In genomic region chr2:19217203-19217602, GRCh38 we compare ENCODE assay signal across 13 cellular contexts.
DNase-seq lines count a peak whose midpoint lies in the region; ATAC-seq and TF ChIP-seq lines count a peak whose summit lies in the region.
"Had no signal": no experiment of that assay in that cellular context is flagged by ENCODE, and none has a peak within 500 bp of the region (broad histone marks: within the 10 kb centered on the region; RNA-seq: fewer than 3 reads in every experiment).

No MANE protein-coding gene starts in this region.

- TF ChIP-seq CTCF in AG04449 (IDR thresholded peaks at IDR 0.05; ENCODE audit: insufficient read depth, low read length, missing control alignments), result no peak
- TF ChIP-seq CTCF in AG10803 (conservative IDR thresholded peaks at IDR 0.05; ENCODE audit: low read length), result no peak
- TF ChIP-seq CTCF in fibroblast of villous mesenchyme (IDR thresholded peaks at IDR 0.05; ENCODE audit: insufficient read depth, low read depth, low read length), result no peak

- DNase-seq in AG04449 (ENCODE audit: low read depth, low spot score) (peak; percentile 29), AG10803 (ENCODE audit: low read depth) (peak; percentile 38), amniotic epithelial cell (ENCODE audit: low read depth) (peak; percentile 9), fibroblast of villous mesenchyme (ENCODE audit: low read depth) (peak; percentile 55)
- DNase-seq: AML-193; Caco-2; CD8-positive, alpha-beta memory T cell; H7 had no signal

- CTCF ChIA-PET in AG04449 (lab: Yijun Ruan, JAX), result interaction anchor here (1.8 kb wide), 1 partner anchor 10 kb away, joined by 4 read pairs; no protein-coding TSS in a partner anchor

- no peak for ATAC-seq in GM21529 (IDR thresholded peaks at IDR 0.05; ENCODE audit: unreplicated experiment)
- ATAC-seq in HG02884 (IDR thresholded peaks at IDR 0.05; ENCODE audit: unreplicated experiment), result no peak
- ATAC-seq in GM21737 (IDR thresholded peaks at IDR 0.05; ENCODE audit: unreplicated experiment), result no peak
- ATAC-seq: GM23338 had no signal

- no peak overlapping the region for H3K4me3 ChIP-seq in AG04449 (ENCODE audit: low read depth, low read length)
- no peak overlapping the region for H3K4me3 ChIP-seq in AG10803 (ENCODE audit: low read length)
- H3K4me3 ChIP-seq in fibroblast of villous mesenchyme (ENCODE audit: low read depth, low read length), result no peak overlapping the region
- H3K4me3 ChIP-seq: BLaER1, GM23338 had no signal

- POLR2A ChIA-PET in AG04449 (lab: Yijun Ruan, JAX), result no interaction called here
